21 cellular contexts compared by ENCODE assay signal in genomic region chr18:70197844-70198243, GRCh38. TPM values are rescaled to one million over a fixed set of nuclear protein-coding genes. Genes with fewer than 3 reads are reported as not detected.
DNase-seq lines count a peak whose midpoint lies in the region; ATAC-seq, FAIRE-seq and TF ChIP-seq lines count a peak whose summit lies in the region.
"Had no signal": no experiment of that assay in that cellular context is flagged by ENCODE, and none has a peak within 500 bp of the region (broad histone marks: within the 10 kb centered on the region; RNA-seq: fewer than 3 reads in every experiment).

No MANE protein-coding gene starts in this region.

- no peak overlapping the region for H3K4me2 ChIP-seq in HepG2 (ENCODE audit: low read depth, low read length)
- H3K4me2 ChIP-seq: BLaER1 had no signal

- ATAC-seq in HepG2 (no peak), Panc1 (no peak)
- ATAC-seq: K562 had no signal

- CTCF ChIA-PET in activated CD4-positive, alpha-beta memory T cell treated with anti-CD3 and anti-CD28 coated beads for 36 hours (lab: Charles Lee), result interaction anchor here (1.0 kb wide), 1 partner anchor 236 kb away, joined by 5 read pairs; no protein-coding TSS in a partner anchor
- CTCF ChIA-PET in activated CD4-positive, alpha-beta memory T cell treated with anti-CD3 and anti-CD28 coated beads, Interleukin-2, amount 10 ng/mL, durations not matched to agents 7 days and 5 days (lab: Charles Lee), result interaction anchor here (5.4 kb wide), 1 partner anchor 235 kb away, joined by 90 read pairs; no protein-coding TSS in a partner anchor
- CTCF ChIA-PET in HepG2 (lab: Yijun Ruan, JAX; ENCODE audit: low intra/inter-chr PET ratio, low total read pairs), result interaction anchor here (1.1 to 4.3 kb wide), 2 partner anchors 235 to 252 kb away, joined by 3 to 52 read pairs; no protein-coding TSS in a partner anchor
- CTCF ChIA-PET in Panc1 (lab: Charles Lee), result no interaction called here

- POLR2A ChIA-PET in activated CD4-positive, alpha-beta memory T cell treated with anti-CD3 and anti-CD28 coated beads for 36 hours (lab: Charles Lee), result no interaction called here
- POLR2A ChIA-PET in activated CD4-positive, alpha-beta memory T cell treated with anti-CD3 and anti-CD28 coated beads, Interleukin-2, amount 10 ng/mL, durations not matched to agents 7 days and 5 days (lab: Charles Lee), result interaction anchor here (4.8 kb wide), 1 partner anchor 8 kb away, joined by 28 read pairs; the partner anchor contains the start of gene RTTN
- POLR2A ChIA-PET in HepG2 (lab: Yijun Ruan, JAX), result no interaction called here
- POLR2A ChIA-PET in Panc1 (lab: Charles Lee), result no interaction called here

- no peak overlapping the region for H3K27ac ChIP-seq in liver (ENCODE audit: low read depth in 1 of 2, low read length in 2 of 2)
- no peak overlapping the region for H3K27ac ChIP-seq in HepG2 (ENCODE audit: extremely low read length, insufficient read depth, low read length)
- peak overlapping the region; percentile 60; the same call in 1 of the 2 replicates for H3K27ac ChIP-seq in Panc1 (ENCODE audit: low read length)
- H3K27ac ChIP-seq: BLaER1, SJCRH30 had no signal

- in situ Hi-C loops in HepG2 (cut with HindIII; ENCODE audit: extremely low pct_ligation_motif_present, low pct_unique_long_range_greater_than_20kb) (no loop called here), Panc1 (cut with HindIII; ENCODE audit: low pct_unique_long_range_greater_than_20kb, low sequenced_read_pairs) (no loop called here)

- H3K36me3 Mint-ChIP-seq in activated CD4-positive, alpha-beta memory T cell treated with anti-CD3 and anti-CD28 coated beads for 36 hours, result peaks cover 61% of the 10 kb centered on the region
- H3K36me3 Mint-ChIP-seq in activated CD4-positive, alpha-beta memory T cell treated with anti-CD3 and anti-CD28 coated beads, Interleukin-2, amount 10 ng/mL, durations not matched to agents 7 days and 5 days (ENCODE audit: low read depth), result peaks cover 74% of the 10 kb centered on the region
- peaks cover 5% of the 10 kb centered on the region for H3K36me3 Mint-ChIP-seq in neural crest cell (ENCODE audit: low read depth)

- DNase-seq in activated CD4-positive, alpha-beta memory T cell treated with anti-CD3 and anti-CD28 coated beads for 36 hours, result no peak
- no peak for DNase-seq in activated CD4-positive, alpha-beta memory T cell treated with anti-CD3 and anti-CD28 coated beads, Interleukin-2, amount 10 ng/mL, durations not matched to agents 7 days and 5 days
- DNase-seq in HepG2 (ENCODE audit: low spot score), result no peak
- DNase-seq in Panc1 (ENCODE audit: low read depth, low spot score), result no peak
- no peak for DNase-seq in neural crest cell (ENCODE audit: low read depth, low spot score)
- DNase-seq in cerebellar cortex (ENCODE audit: low spot score), result no peak
- DNase-seq in NCI-H1417 (lab: John Stamatoyannopoulos, UW), result no peak
- DNase-seq: DMS53, MV-4-11, NCI-H1105, NCI-H146, NCI-H1930, NCI-H2107, NCI-H524, NCI-H774, SJCRH30 had no signal

- intact Hi-C loops in activated CD4-positive, alpha-beta memory T cell treated with anti-CD3 and anti-CD28 coated beads for 36 hours (cut with micrococcal nuclease), result no loop called here
- intact Hi-C loops in HepG2 (cut with micrococcal nuclease; ENCODE audit: unreplicated experiment), result no loop called here
- intact Hi-C loops in Panc1 (cut with micrococcal nuclease; ENCODE audit: unreplicated experiment), result loop anchor here (2.0 to 5.0 kb wide), 2 partner anchors 94 to 257 kb away; no protein-coding TSS in a partner anchor

- H3K27me3 ChIP-seq in liver (ENCODE audit: control insufficient read depth in 4 of 4, insufficient read depth in 4 of 4, low read length in 3 of 4), result no peaks in the 10 kb centered on the region
- H3K27me3 ChIP-seq in HepG2 (ENCODE audit: control insufficient read depth in 1 of 2, insufficient read depth in 2 of 2, low read length in 2 of 2), result no peaks in the 10 kb centered on the region
- H3K27me3 ChIP-seq in Panc1 (ENCODE audit: control insufficient read depth, insufficient read depth, low read length), result no peaks in the 10 kb centered on the region
- H3K27me3 ChIP-seq: BLaER1, SJCRH30 had no signal

- H3K9me3 Mint-ChIP-seq in activated CD4-positive, alpha-beta memory T cell treated with anti-CD3 and anti-CD28 coated beads for 36 hours, result no peaks in the 10 kb centered on the region
- H3K9me3 Mint-ChIP-seq in activated CD4-positive, alpha-beta memory T cell treated with anti-CD3 and anti-CD28 coated beads, Interleukin-2, amount 10 ng/mL, durations not matched to agents 7 days and 5 days, result no peaks in the 10 kb centered on the region
- H3K9me3 Mint-ChIP-seq in neural crest cell, result no peaks in the 10 kb centered on the region
- H3K9me3 Mint-ChIP-seq: CD4-positive, CD25-positive, alpha-beta regulatory T cell had no signal

- H3K4me1 ChIP-seq in liver (ENCODE audit: control insufficient read depth in 4 of 4, insufficient read depth in 4 of 4, low read length in 3 of 4) (peaks cover 2 to 10% (median 8%) of the 10 kb centered on the region in 4 donors), HepG2 (ENCODE audit: insufficient read depth, low read length) (no peaks in the 10 kb centered on the region), Panc1 (ENCODE audit: control insufficient read depth, insufficient read depth, low read length) (peaks cover 22% of the 10 kb centered on the region)
- H3K4me1 ChIP-seq: BLaER1, SJCRH30 had no signal

- no peak for TF ChIP-seq EP300 in HepG2 (IDR thresholded peaks at IDR 0.05; ENCODE audit: low read depth in 2 of 2, low read length in 2 of 2)
- no peak for TF ChIP-seq EP300 in HepG2 (CRISPR knock-in tag; IDR thresholded peaks at IDR 0.05; ENCODE audit: borderline replicate concordance)

- H3K4me3 Mint-ChIP-seq in activated CD4-positive, alpha-beta memory T cell treated with anti-CD3 and anti-CD28 coated beads for 36 hours, result no peak overlapping the region
- no peak overlapping the region for H3K4me3 Mint-ChIP-seq in activated CD4-positive, alpha-beta memory T cell treated with anti-CD3 and anti-CD28 coated beads, Interleukin-2, amount 10 ng/mL, durations not matched to agents 7 days and 5 days
- no peak overlapping the region for H3K4me3 Mint-ChIP-seq in neural crest cell

- no peaks in the 10 kb centered on the region for H4K20me1 ChIP-seq in HepG2 (ENCODE audit: insufficient read depth, low read length)
- H4K20me1 ChIP-seq: BLaER1 had no signal

- no peak overlapping the region for H3K9ac ChIP-seq in liver (ENCODE audit: low read depth in 1 of 2, low read length in 2 of 2)
- H3K9ac ChIP-seq in HepG2 (ENCODE audit: insufficient read depth, low read depth, low read length), result no peak overlapping the region
- H3K9ac ChIP-seq: BLaER1 had no signal

- no peaks in the 10 kb centered on the region for H3K9me3 ChIP-seq in liver (ENCODE audit: control insufficient read depth in 4 of 4, low read length in 3 of 4)
- H3K9me3 ChIP-seq in HepG2 (ENCODE audit: low read length), result no peaks in the 10 kb centered on the region
- H3K9me3 ChIP-seq in Panc1 (ENCODE audit: control insufficient read depth, insufficient read depth, low read depth, low read length), result no peaks in the 10 kb centered on the region
- H3K9me3 ChIP-seq: BLaER1, SJCRH30 had no signal

- H2AFZ ChIP-seq in HepG2 (ENCODE audit: low read length), result no peak overlapping the region

- H3K79me2 ChIP-seq in HepG2 (ENCODE audit: insufficient read depth, low read length), result no peaks in the 10 kb centered on the region

- FAIRE-seq in HepG2 (lab: Jason Lieb, UNC), result no peak
- FAIRE-seq: GM18507, K562 had no signal

- peaks cover 1 to 17% (median 6%) of the 10 kb centered on the region in 4 donors for H3K36me3 ChIP-seq in liver (ENCODE audit: control insufficient read depth in 4 of 4, insufficient read depth in 3 of 4, low read depth in 1 of 4, low read length in 3 of 4)
- H3K36me3 ChIP-seq in HepG2 (replicated peaks in 1 of 2; ENCODE audit: control insufficient read depth in 1 of 2, insufficient read depth in 2 of 2, low read length in 2 of 2), result peaks cover 4 to 56% of the 10 kb centered on the region in 2 experiments
- H3K36me3 ChIP-seq in Panc1 (ENCODE audit: control insufficient read depth, insufficient read depth, low read length), result peaks cover 8% of the 10 kb centered on the region; the same call in 1 of the 2 replicates

- TF ChIP-seq POLR2A in HepG2 (IDR thresholded peaks at IDR 0.05; ENCODE audit: insufficient read depth in 1 of 2, low read depth in 2 of 2, low read length in 2 of 2), result no peak

- TF ChIP-seq RAD21 in liver (IDR thresholded peaks at IDR 0.05), result no peak
- no peak for TF ChIP-seq RAD21 in HepG2 (CRISPR knock-in tag; IDR thresholded peaks at IDR 0.05)

- H3K27me3 Mint-ChIP-seq in activated CD4-positive, alpha-beta memory T cell treated with anti-CD3 and anti-CD28 coated beads for 36 hours, result no peaks in the 10 kb centered on the region
- no peaks in the 10 kb centered on the region for H3K27me3 Mint-ChIP-seq in activated CD4-positive, alpha-beta memory T cell treated with anti-CD3 and anti-CD28 coated beads, Interleukin-2, amount 10 ng/mL, durations not matched to agents 7 days and 5 days
- H3K27me3 Mint-ChIP-seq in neural crest cell (ENCODE audit: low read depth), result no peaks in the 10 kb centered on the region
- H3K27me3 Mint-ChIP-seq: CD4-positive, CD25-positive, alpha-beta regulatory T cell had no signal

- H3K4me3 ChIP-seq in liver (ENCODE audit: low read depth in 1 of 3, low read length in 3 of 3), result no peak overlapping the region
- H3K4me3 ChIP-seq in HepG2 (replicated peaks in 1 of 3; ENCODE audit: insufficient read depth in 1 of 3, low read depth in 2 of 3, low read length in 3 of 3), result no peak overlapping the region
- H3K4me3 ChIP-seq in Panc1 (ENCODE audit: low read depth in 2 of 2, low read length in 2 of 2), result no peak overlapping the region
- H3K4me3 ChIP-seq: BLaER1, K562, SJCRH30 had no signal

- H3K4me1 Mint-ChIP-seq in activated CD4-positive, alpha-beta memory T cell treated with anti-CD3 and anti-CD28 coated beads for 36 hours (ENCODE audit: low read depth), result peaks cover 41% of the 10 kb centered on the region
- peaks cover 56% of the 10 kb centered on the region for H3K4me1 Mint-ChIP-seq in activated CD4-positive, alpha-beta memory T cell treated with anti-CD3 and anti-CD28 coated beads, Interleukin-2, amount 10 ng/mL, durations not matched to agents 7 days and 5 days
- no peaks in the 10 kb centered on the region for H3K4me1 Mint-ChIP-seq in neural crest cell

- H3K27ac Mint-ChIP-seq in activated CD4-positive, alpha-beta memory T cell treated with anti-CD3 and anti-CD28 coated beads for 36 hours, result peak overlapping the region; percentile 10
- H3K27ac Mint-ChIP-seq in activated CD4-positive, alpha-beta memory T cell treated with anti-CD3 and anti-CD28 coated beads, Interleukin-2, amount 10 ng/mL, durations not matched to agents 7 days and 5 days, result no peak overlapping the region
- H3K27ac Mint-ChIP-seq in neural crest cell (ENCODE audit: unreplicated experiment), result peak overlapping the region; percentile 63

- WGBS in liver, result 30% methylated on average over 3 of the region's 3 CpGs
- 78% methylated on average over 3 of the region's 3 CpGs for WGBS in HepG2 (ENCODE audit: low lambda C conversion rate)

- TF ChIP-seq CTCF in liver (IDR thresholded peaks at IDR 0.05; ENCODE audit: low read depth, low read length, missing input control), result no peak
- TF ChIP-seq CTCF in HepG2 (CRISPR knock-in tag; IDR thresholded peaks at IDR 0.05), result no peak
- TF ChIP-seq CTCF in Panc1 (IDR thresholded peaks at IDR 0.05), result no peak
- no peak for TF ChIP-seq CTCF in neural crest cell (conservative IDR thresholded peaks at IDR 0.05)

- BruUV-seq in HepG2 (replicated peaks; lab: Mats Ljungman, UMichigan) (no TSS peak), Panc1 (replicated peaks; lab: Mats Ljungman, UMichigan) (no TSS peak)

RNA-seq across cellular contexts. Expression of gene RTTN, which starts 7.6 kb away (rescaled TPM):
- total RNA-seq in activated CD4-positive, alpha-beta memory T cell treated with anti-CD3 and anti-CD28 coated beads for 36 hours, result 10 to 100 TPM; 27.3 to 28.9 TPM
- total RNA-seq in activated CD4-positive, alpha-beta memory T cell treated with anti-CD3 and anti-CD28 coated beads, Interleukin-2, amount 10 ng/mL, durations not matched to agents 7 days and 5 days, result 10 to 100 TPM; 23.0 to 26.8 TPM
- total RNA-seq in liver (10 to 100 TPM; 13.3 to 14.3 TPM), HepG2 (2016; rRNA removed; fragmentation: Illumina TruSeq; extraction: Trizol) (12.5 and 18.7 TPM in 2 replicates), Panc1 (2021; ENCODE audit: unreplicated experiment) (16.9 TPM), neural crest cell (31.7 and 34.8 TPM in 2 replicates)
- polyA plus RNA-seq in liver (1 to 10 TPM; 1.1 to 4.4 TPM), HepG2 (2011; rRNA removed) (3.4 and 5.4 TPM in 2 replicates)
- 15.8 and 24.3 TPM in 2 replicates for total RNA-seq in HepG2 (2016; cell fraction: cytosol; rRNA removed; fragmentation: Illumina TruSeq; extraction: Trizol; ENCODE audit: low read depth)
- total RNA-seq in HepG2 (2016; cell fraction: insoluble cytoplasmic fraction; rRNA removed; fragmentation: Illumina TruSeq; extraction: Trizol), result 11.4 and 18.6 TPM in 2 replicates
- 9.9 and 11.5 TPM in 2 replicates for total RNA-seq in HepG2 (2016; cell fraction: membrane; rRNA removed; fragmentation: Illumina TruSeq; extraction: Trizol)
- total RNA-seq in HepG2 (2016; cell fraction: nucleus; rRNA removed; fragmentation: Illumina TruSeq; extraction: Trizol), result 69.6 and 74.0 TPM in 2 replicates
- 1.8 and 2.0 TPM in 2 replicates for polyA plus RNA-seq in HepG2 (2011; cell fraction: cytosol; rRNA removed)
- polyA plus RNA-seq in HepG2 (2011; cell fraction: nucleus; rRNA removed), result 8.1 and 9.1 TPM in 2 replicates
- 3.8 and 4.5 TPM in 2 replicates for polyA plus RNA-seq in HepG2 (2012)
- 1.0 and 1.1 TPM in 2 replicates for polyA plus RNA-seq in HepG2 (2016; cell fraction: cytosol; fragmentation: Illumina TruSeq; extraction: Trizol; ENCODE audit: low read depth)
- 5.4 and 7.2 TPM in 2 replicates for polyA plus RNA-seq in HepG2 (2016; cell fraction: insoluble cytoplasmic fraction; fragmentation: Illumina TruSeq; extraction: Trizol; ENCODE audit: low read depth)
- polyA plus RNA-seq in HepG2 (2016; cell fraction: membrane; fragmentation: Illumina TruSeq; extraction: Trizol; ENCODE audit: low read depth), result 1.6 and 1.9 TPM in 2 replicates
- 14.8 and 16.8 TPM in 2 replicates for polyA plus RNA-seq in HepG2 (2016; cell fraction: nucleus; fragmentation: Illumina TruSeq; extraction: Trizol; ENCODE audit: insufficient read depth, low read depth)
- 18.4 and 41.1 TPM in 2 replicates for polyA minus RNA-seq in HepG2 (2011; rRNA and poly(A)+ RNA removed; ENCODE audit: low replicate concordance)
- 4.4 and 5.3 TPM in 2 replicates for polyA minus RNA-seq in HepG2 (2011; cell fraction: cytosol; rRNA and poly(A)+ RNA removed)
- polyA minus RNA-seq in HepG2 (2011; cell fraction: nucleus; rRNA and poly(A)+ RNA removed), result 117 and 137 TPM in 2 replicates
- polyA plus RNA-seq in Panc1 (2012; ENCODE audit: insufficient read length), result 3.6 TPM
